In the genomic region with DNA sequence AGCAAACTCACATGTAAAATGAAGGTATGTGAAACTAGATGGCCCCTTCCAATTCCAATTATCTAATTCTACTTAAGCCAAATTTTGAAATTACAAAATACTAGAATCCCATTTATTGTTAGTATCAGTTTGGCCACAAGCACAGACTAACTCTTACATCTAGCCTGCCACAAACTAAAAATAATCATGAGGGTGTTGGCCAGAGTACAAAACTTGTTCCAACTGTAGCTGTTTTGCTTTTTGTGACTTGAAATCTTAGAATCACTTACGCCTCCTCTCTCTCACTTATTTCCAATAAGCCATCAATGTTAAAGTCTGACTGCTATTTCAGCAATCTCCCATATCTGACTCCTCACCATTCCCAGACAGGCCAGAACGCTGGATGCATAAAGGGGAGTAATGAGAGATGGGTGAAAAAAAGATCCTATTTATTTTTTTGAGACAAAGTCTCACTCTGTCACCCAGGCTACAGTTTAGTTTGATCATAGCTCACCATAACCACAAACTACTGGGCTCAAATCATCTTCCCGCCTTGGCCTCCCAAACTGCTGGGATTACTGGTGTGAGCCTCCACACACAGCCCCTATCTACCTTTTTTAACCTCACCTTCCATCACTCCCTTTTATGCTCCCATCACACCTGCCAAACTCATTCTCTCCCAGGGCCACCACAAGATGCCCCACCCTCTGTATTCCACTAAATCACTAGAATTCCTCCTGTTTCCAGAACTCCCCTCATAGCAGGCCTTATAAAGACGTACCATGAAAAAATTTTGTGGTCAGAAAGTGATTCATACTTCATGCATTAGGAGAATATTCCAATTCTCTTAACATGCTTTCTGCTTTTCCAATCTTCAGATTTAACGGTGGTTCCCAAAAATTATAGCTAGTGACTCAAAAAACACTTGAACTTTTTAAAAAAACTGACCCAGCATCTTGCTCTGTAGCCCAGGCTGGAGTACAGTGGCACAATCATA, we compare ENCODE assay signal across 12 cellular contexts. TPM values are rescaled to one million over a fixed set of nuclear protein-coding genes. Genes with fewer than 3 reads are reported as not detected.
DNase-seq lines count a peak whose midpoint lies in the region; ATAC-seq, FAIRE-seq and TF ChIP-seq lines count a peak whose summit lies in the region.
"Had no signal": no experiment of that assay in that cellular context is flagged by ENCODE, and none has a peak within 500 bp of the region (broad histone marks: within the 10 kb centered on the region; RNA-seq: fewer than 3 reads in every experiment).

No MANE protein-coding gene starts in this region.

- ATAC-seq in lung (ENCODE audit: insufficient read depth, low FRiP score): no peak
- ATAC-seq: GM12878 had no signal

- no peaks in the 10 kb centered on the region for H3K27me3 ChIP-seq in ACC112 (ENCODE audit: insufficient read depth, low read length)
- H3K27me3 ChIP-seq in lung (ENCODE audit: control insufficient read depth, insufficient read depth): no peaks in the 10 kb centered on the region
- H3K27me3 ChIP-seq: thyroid gland had no signal

- H3K9me3 ChIP-seq in lung (ENCODE audit: control insufficient read depth in 2 of 2, insufficient read depth in 1 of 2, low read length in 1 of 2): no peaks in the 10 kb centered on the region
- H3K9me3 ChIP-seq in kidney (ENCODE audit: control insufficient read depth in 1 of 2, low read length in 2 of 2): no peaks in the 10 kb centered on the region
- H3K9me3 ChIP-seq: thyroid gland had no signal

- peak overlapping the region; percentile 25 for H3K27ac ChIP-seq in ACC112 (ENCODE audit: low read depth, low read length)
- peak overlapping the region; percentile 33 to 39 for H3K27ac ChIP-seq in lung (ENCODE audit: low read depth in 1 of 2, low read length in 1 of 2)
- no peak overlapping the region for H3K27ac ChIP-seq in kidney (ENCODE audit: low read depth in 2 of 2, low read length in 2 of 2)

- H3K36me3 ChIP-seq in ACC112 (ENCODE audit: insufficient read depth, low read length) (0 out of 2 replicates have a peak, but pooled peaks cover 3% of the 10 kb centered on the region), lung (ENCODE audit: control insufficient read depth in 2 of 2, insufficient read depth in 2 of 2, low read length in 2 of 2) (peaks cover 2 to 6% of the 10 kb centered on the region in 2 donors), kidney (ENCODE audit: control insufficient read depth in 1 of 2, insufficient read depth in 2 of 2, low read length in 2 of 2) (peaks cover 0 to 2% of the 10 kb centered on the region in 2 donors)

- DNase-seq in HS-27A (ENCODE audit: low read depth) (peak; percentile 75), cardiac fibroblast (ENCODE audit: low read depth in 2 of 2) (peak; percentile 39 to 63), lung (ENCODE audit: low spot score) (no peak), GDM1 (lab: John Stamatoyannopoulos, UW) (no peak), DMS 273 (lab: John Stamatoyannopoulos, UW; ENCODE audit: unreplicated experiment) (no peak), kidney (no peak)
- DNase-seq in activated effector memory CD4-positive, alpha-beta T cell treated with Interleukin-2 at 50 U/mL for 16 hours: no peak
- DNase-seq: NCI-H82, T-helper 1 cell, thyroid gland had no signal

- H3K9ac ChIP-seq in kidney (ENCODE audit: low read length in 2 of 2): no peak overlapping the region

- H3K4me3 ChIP-seq in ACC112 (ENCODE audit: low read depth, low read length) (no peak overlapping the region), cardiac fibroblast (replicated peaks in 1 of 2; ENCODE audit: low read depth in 2 of 2, low read length in 2 of 2) (no peak overlapping the region), lung (no peak overlapping the region), kidney (ENCODE audit: low read length in 2 of 2) (no peak overlapping the region)
- H3K4me3 ChIP-seq: GM12878, thyroid gland had no signal

- H2AFZ ChIP-seq in ACC112 (ENCODE audit: low read length, unreplicated experiment): no peak overlapping the region

- FAIRE-seq in kidney (lab: Jason Lieb, UNC): no peak
- FAIRE-seq: GM12878 had no signal

- WGBS in lung, 2 donors: 81 to 90% methylated on average over 5 of the region's 5 CpGs

- no peaks in the 10 kb centered on the region for H3K79me2 ChIP-seq in ACC112 (ENCODE audit: control insufficient read depth, insufficient read depth, low read length, unreplicated experiment)

- H3K4me1 ChIP-seq in ACC112 (ENCODE audit: control insufficient read depth, insufficient read depth, low read length, unreplicated experiment) (peaks cover 12% of the 10 kb centered on the region), lung (ENCODE audit: control insufficient read depth in 2 of 2, insufficient read depth in 2 of 2, low read length in 2 of 2) (peaks cover 0 to 9% of the 10 kb centered on the region in 2 donors), kidney (ENCODE audit: control insufficient read depth in 1 of 2, insufficient read depth in 1 of 2, low read depth in 1 of 2, low read length in 2 of 2) (peaks cover 0 to 2% of the 10 kb centered on the region in 2 donors)

- intact Hi-C loops in kidney (cut with DNase I): no loop called here

- TF ChIP-seq CTCF in cardiac fibroblast (IDR thresholded peaks at IDR 0.05; ENCODE audit: low read depth, low read length) (no peak), lung (IDR thresholded peaks at IDR 0.05; ENCODE audit: control extremely low read depth, extremely low read depth) (no peak), kidney (IDR thresholded peaks at IDR 0.05; ENCODE audit: borderline replicate concordance, extremely low read depth, insufficient read depth) (no peak)

RNA-seq across cellular contexts. Expression of gene ATOSA, which starts 36.5 kb away (rescaled TPM):
- total RNA-seq in lung (100 to 1,000 TPM in 1 of 2 donors, 10 to 100 TPM in 1; 39.5 to 114 TPM), kidney (38.2 TPM)
- polyA plus RNA-seq in lung (10 to 100 TPM; 12.1 to 54.0 TPM), kidney (ENCODE audit: insufficient read depth, low read depth, low replicate concordance) (17.3 TPM)

Comparison
In these comparisons a context has a peak if more than half of its experiments do, and no peak if none do; other contexts are left out.
1. H3K27ac ChIP-seq: peak in ACC112 (single experiment) and lung (2 of 2); none in kidney (0 of 2).
2. DNase-seq: peak in HS-27A (single experiment) and cardiac fibroblast (2 of 2); none in lung (single experiment), activated effector memory CD4-positive, alpha-beta T cell treated with Interleukin-2 at 50 U/mL for 16 hours (single experiment), GDM1 (single experiment), DMS 273 (single experiment) and kidney (single experiment).